ENCODE assay signal across 15 cellular contexts in genomic region chr18:66046025-66046602, GRCh38.
A peak's percentile ranks its signal among the peaks of the same experiment; 100 is the strongest.
DNase-seq lines count a peak whose midpoint lies in the region; ATAC-seq and TF ChIP-seq lines count a peak whose summit lies in the region.
"Had no signal": no experiment of that assay in that cellular context is flagged by ENCODE, and none has a peak within 500 bp of the region (broad histone marks: within the 10 kb centered on the region; RNA-seq: fewer than 3 reads in every experiment).

No MANE protein-coding gene starts in this region.

- in situ Hi-C loops in transverse colon (cut with MboI; ENCODE audit: low pct_ligation_motif_present in 1 of 4, low pct_unique_long_range_greater_than_20kb in 1 of 4, low sequenced_read_pairs in 3 of 4), result no loop called here

- CTCF ChIA-PET in CD4-positive, alpha-beta memory T cell (lab: Charles Lee; ENCODE audit: partially characterized antibody), result no interaction called here

- POLR2A ChIA-PET in CD4-positive, alpha-beta memory T cell (lab: Charles Lee; ENCODE audit: partially characterized antibody), result no interaction called here

- 38 to 46% methylated on average over 2 of the region's 2 CpGs for WGBS in transverse colon (ENCODE audit: low coverage in 1 of 2), 2 donors

- no peak overlapping the region for H3K27ac ChIP-seq in transverse colon
- H3K27ac ChIP-seq in CD4-positive, alpha-beta memory T cell (ENCODE audit: low read depth, low read length), result no peak overlapping the region

- peaks cover 0 to 10% (median 0%) of the 10 kb centered on the region in 4 donors for H3K4me1 ChIP-seq in transverse colon
- H3K4me1 ChIP-seq in CD4-positive, alpha-beta memory T cell (ENCODE audit: insufficient read depth, low read length), result no peaks in the 10 kb centered on the region

- no peak for TF ChIP-seq EP300 in transverse colon (IDR thresholded peaks at IDR 0.05; ENCODE audit: low read depth)

- H3K27ac Mint-ChIP-seq in CD4-positive, alpha-beta memory T cell, result no peak overlapping the region
- H3K27ac Mint-ChIP-seq: CD8-positive, alpha-beta T cell; dendritic cell treated with granulocyte-macrophage colony-stimulating factor and Interleukin-4, amounts not matched to agents 40 ng/mL and 50 ng/mL, for 4 days; HFFc6; naive B cell had no signal

- ATAC-seq in GM19452 (IDR thresholded peaks at IDR 0.05; ENCODE audit: unreplicated experiment) (peak; percentile 79), HG02981 (IDR thresholded peaks at IDR 0.05; ENCODE audit: unreplicated experiment) (peak; percentile 84)
- ATAC-seq: activated CD4-positive, CD25-positive, alpha-beta regulatory T cell treated with anti-CD3 and anti-CD28 coated beads, Interleukin-2, amount 50 U/mL, for 24 hours; CD8-positive, alpha-beta T cell; SK-N-SH treated with all-trans-retinoic acid at 6 μM for 48 hours had no signal

- H3K4me3 Mint-ChIP-seq in CD4-positive, alpha-beta memory T cell, result no peak overlapping the region
- H3K4me3 Mint-ChIP-seq: CD8-positive, alpha-beta T cell; dendritic cell treated with granulocyte-macrophage colony-stimulating factor and Interleukin-4, amounts not matched to agents 40 ng/mL and 50 ng/mL, for 4 days; HFFc6; naive B cell had no signal

- H3K27me3 Mint-ChIP-seq in CD4-positive, alpha-beta memory T cell, result no peaks in the 10 kb centered on the region
- H3K27me3 Mint-ChIP-seq: dendritic cell treated with granulocyte-macrophage colony-stimulating factor and Interleukin-4, amounts not matched to agents 40 ng/mL and 50 ng/mL, for 4 days; naive B cell had no signal

- H3K4me3 ChIP-seq in transverse colon, result no peak overlapping the region
- H3K4me3 ChIP-seq in CD4-positive, alpha-beta memory T cell (ENCODE audit: low read length in 2 of 2), result no peak overlapping the region

- DNase-seq in RKO (ENCODE audit: low spot score) (peak; percentile 4), transverse colon (no peak), EL (no peak), NCI-H1436 treated with DMSO at 0.1 percent for 48 hours (lab: John Stamatoyannopoulos, UW) (no peak)
- DNase-seq in CD4-positive, alpha-beta memory T cell, result no peak
- DNase-seq: amygdala; CD8-positive, alpha-beta T cell; HFFc6; kidney; naive B cell had no signal

- TF ChIP-seq POLR2A in transverse colon (IDR thresholded peaks at IDR 0.05), result no peak

- H3K36me3 ChIP-seq in transverse colon, result no peaks in the 10 kb centered on the region
- no peaks in the 10 kb centered on the region for H3K36me3 ChIP-seq in CD4-positive, alpha-beta memory T cell (ENCODE audit: insufficient read depth, low read length)

- no peaks in the 10 kb centered on the region for H3K36me3 Mint-ChIP-seq in CD4-positive, alpha-beta memory T cell
- H3K36me3 Mint-ChIP-seq: CD8-positive, alpha-beta T cell; naive B cell had no signal

- H3K27me3 ChIP-seq in transverse colon, result no peaks in the 10 kb centered on the region
- no peaks in the 10 kb centered on the region for H3K27me3 ChIP-seq in CD4-positive, alpha-beta memory T cell (ENCODE audit: insufficient read depth, low read length)

- no peaks in the 10 kb centered on the region for H3K9me3 ChIP-seq in transverse colon
- H3K9me3 ChIP-seq in CD4-positive, alpha-beta memory T cell (ENCODE audit: control insufficient read depth in 1 of 2, low read length in 2 of 2), result no peaks in the 10 kb centered on the region

- peak in 3 of 5 experiments; percentile 20 to 24 (median 20) for TF ChIP-seq CTCF in transverse colon (IDR thresholded peaks at IDR 0.05)

- intact Hi-C loops in transverse colon (cut with DNase I; ENCODE audit: low total_unique reads), result no loop called here
- intact Hi-C loops in CD4-positive, alpha-beta memory T cell (cut with micrococcal nuclease), result no loop called here

- no peaks in the 10 kb centered on the region for H3K4me1 Mint-ChIP-seq in CD4-positive, alpha-beta memory T cell
- H3K4me1 Mint-ChIP-seq: naive B cell had no signal

- H3K9me3 Mint-ChIP-seq in CD4-positive, alpha-beta memory T cell, result peaks cover 0 to 14% (median 4%) of the 10 kb centered on the region in 8 donors
- H3K9me3 Mint-ChIP-seq: dendritic cell treated with granulocyte-macrophage colony-stimulating factor and Interleukin-4, amounts not matched to agents 40 ng/mL and 50 ng/mL, for 4 days had no signal
